ENCODE assay signal across 18 cellular contexts in the genomic region with DNA sequence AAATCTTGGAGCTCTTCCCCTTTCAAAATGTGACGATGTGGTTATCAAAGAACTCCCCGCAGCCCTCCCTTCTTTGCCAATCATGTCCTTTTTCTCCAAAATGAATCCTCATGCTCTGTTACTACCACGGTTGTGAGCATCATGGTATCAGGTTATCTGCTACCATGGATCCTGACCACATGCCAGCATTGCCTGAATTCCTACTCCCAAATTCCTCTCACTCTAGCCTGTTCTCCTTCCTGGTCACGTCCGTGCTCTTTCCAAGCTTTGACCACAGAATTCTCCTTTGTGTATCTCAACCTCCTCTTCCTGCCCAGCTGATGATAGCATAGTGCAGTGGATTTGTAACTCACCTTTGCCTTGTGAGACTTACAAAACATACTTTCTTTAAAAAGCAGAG. TPM values are rescaled to one million over a fixed set of nuclear protein-coding genes. Genes with fewer than 3 reads are reported as not detected.
"Had no signal": no experiment of that assay in that cellular context is flagged by ENCODE, and none has a peak within 500 bp of the region (broad histone marks: within the 10 kb centered on the region; RNA-seq: fewer than 3 reads in every experiment).

No MANE protein-coding gene starts in this region.

- H3K27me3 Mint-ChIP-seq: activated CD4-positive, alpha-beta T cell treated with anti-CD3 and anti-CD28 coated beads, Interleukin-2, amount 10 ng/mL, durations not matched to agents 7 days and 5 days; activated naive CD8-positive, alpha-beta T cell treated with anti-CD3 and anti-CD28 coated beads, Interleukin-2, amount 50 U/mL, for 24 hours; stimulated activated naive B cell treated with anti-CD40 and anti-IgM and Interleukin-4, amounts not matched to agents 10 μg/mL and 1 μg/mL and 100 μg/mL, for 72 hours had no signal

- H3K4me1 ChIP-seq: colonic mucosa, parathyroid adenoma had no signal

- ATAC-seq: activated naive CD8-positive, alpha-beta T cell treated with anti-CD3 and anti-CD28 coated beads, Interleukin-2, amount 50 U/mL, for 24 hours; gastroesophageal sphincter; left colon; SK-N-SH treated with all-trans-retinoic acid at 6 μM for 48 hours; stimulated activated naive B cell treated with anti-CD40 and anti-IgM and Interleukin-4, amounts not matched to agents 10 μg/mL and 1 μg/mL and 100 μg/mL, for 72 hours had no signal

- DNase-seq: activated CD4-positive, alpha-beta T cell treated with anti-CD3 and anti-CD28 coated beads, Interleukin-2, amount 10 ng/mL, durations not matched to agents 7 days and 5 days; activated CD4-positive, CD25-positive, alpha-beta regulatory T cell; activated CD8-positive, alpha-beta memory T cell treated with anti-CD3 and anti-CD28 coated beads for 24 hours; activated naive CD4-positive, alpha-beta T cell treated with Interleukin-2 at 50 U/mL for 16 hours; activated naive CD8-positive, alpha-beta T cell treated with anti-CD3 and anti-CD28 coated beads, Interleukin-2, amount 50 U/mL, for 24 hours; colonic mucosa; effector CD4-positive, alpha-beta T cell; hippocampal formation; left colon; stimulated activated CD4-positive, alpha-beta T cell treated with anti-CD3 and anti-CD28 coated beads, Interleukin-2, amount 100 ng/mL, for 24 hours; stimulated activated naive B cell treated with anti-CD40 and anti-IgM and Interleukin-4, amounts not matched to agents 10 μg/mL and 1 μg/mL and 100 μg/mL, for 72 hours; T-helper 2 cell had no signal

- H3K27ac ChIP-seq: ascending aorta, colonic mucosa, gastroesophageal sphincter, parathyroid adenoma, tibial nerve had no signal

- H3K4me3 ChIP-seq: ascending aorta, colonic mucosa, gastroesophageal sphincter, tibial nerve had no signal

- H3K36me3 Mint-ChIP-seq: stimulated activated naive B cell treated with anti-CD40 and anti-IgM and Interleukin-4, amounts not matched to agents 10 μg/mL and 1 μg/mL and 100 μg/mL, for 72 hours had no signal

- H3K9ac ChIP-seq: parathyroid adenoma had no signal

- H2AFZ ChIP-seq: parathyroid adenoma had no signal

- H3K79me2 ChIP-seq: parathyroid adenoma had no signal

- H3K4me1 Mint-ChIP-seq: activated CD4-positive, alpha-beta T cell treated with anti-CD3 and anti-CD28 coated beads, Interleukin-2, amount 10 ng/mL, durations not matched to agents 7 days and 5 days; activated naive CD8-positive, alpha-beta T cell treated with anti-CD3 and anti-CD28 coated beads, Interleukin-2, amount 50 U/mL, for 24 hours; stimulated activated naive B cell treated with anti-CD40 and anti-IgM and Interleukin-4, amounts not matched to agents 10 μg/mL and 1 μg/mL and 100 μg/mL, for 72 hours had no signal

- H3K9me3 ChIP-seq: ascending aorta, colonic mucosa, gastroesophageal sphincter, tibial nerve had no signal

- H3K4me3 Mint-ChIP-seq: activated CD4-positive, alpha-beta T cell treated with anti-CD3 and anti-CD28 coated beads, Interleukin-2, amount 10 ng/mL, durations not matched to agents 7 days and 5 days; activated naive CD8-positive, alpha-beta T cell treated with anti-CD3 and anti-CD28 coated beads, Interleukin-2, amount 50 U/mL, for 24 hours; stimulated activated naive B cell treated with anti-CD40 and anti-IgM and Interleukin-4, amounts not matched to agents 10 μg/mL and 1 μg/mL and 100 μg/mL, for 72 hours had no signal

- H3K27ac Mint-ChIP-seq: activated CD4-positive, alpha-beta T cell treated with anti-CD3 and anti-CD28 coated beads, Interleukin-2, amount 10 ng/mL, durations not matched to agents 7 days and 5 days; activated naive CD8-positive, alpha-beta T cell treated with anti-CD3 and anti-CD28 coated beads, Interleukin-2, amount 50 U/mL, for 24 hours; stimulated activated naive B cell treated with anti-CD40 and anti-IgM and Interleukin-4, amounts not matched to agents 10 μg/mL and 1 μg/mL and 100 μg/mL, for 72 hours had no signal

- H3K27me3 ChIP-seq: ascending aorta, colonic mucosa, gastroesophageal sphincter, tibial nerve had no signal

- H3K36me3 ChIP-seq: ascending aorta, colonic mucosa, gastroesophageal sphincter, tibial nerve had no signal

- FAIRE-seq: endothelial cell of umbilical vein had no signal

RNA-seq across cellular contexts. Expression of a gene that starts 59.5 kb away (rescaled TPM):
- total RNA-seq: activated CD4-positive, alpha-beta T cell treated with anti-CD3 and anti-CD28 coated beads, Interleukin-2, amount 10 ng/mL, durations not matched to agents 7 days and 5 days had no signal
